27 cellular contexts compared by ENCODE assay signal in the genomic region with DNA sequence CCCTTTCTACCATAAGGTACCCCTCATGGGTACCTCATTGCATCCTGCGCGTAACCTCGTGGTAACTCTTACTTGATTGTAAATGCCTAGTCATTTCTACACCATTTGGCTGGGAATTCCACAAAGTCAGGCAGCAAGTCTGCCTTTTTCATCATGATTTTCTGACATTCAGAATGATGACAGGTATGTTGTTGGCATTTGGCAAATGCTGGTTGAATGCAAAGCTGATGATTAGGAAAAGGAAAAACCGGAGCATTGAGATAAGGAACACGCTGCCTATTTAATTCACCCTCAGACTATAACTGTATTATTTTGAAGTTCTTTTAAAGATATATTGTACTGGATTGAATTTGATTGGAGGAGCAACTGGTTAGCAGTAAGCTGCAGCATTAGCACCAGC.
DNase-seq lines count a peak whose midpoint lies in the region; TF ChIP-seq lines count a peak whose summit lies in the region.
"Had no signal": no experiment of that assay in that cellular context is flagged by ENCODE, and none has a peak within 500 bp of the region (broad histone marks: within the 10 kb centered on the region; RNA-seq: fewer than 3 reads in every experiment).

No MANE protein-coding gene starts in this region.

- H3K9me3 ChIP-seq in HEK293 (ENCODE audit: control insufficient read depth, insufficient read depth, low read depth, low read length), result no peaks in the 10 kb centered on the region
- H3K9me3 ChIP-seq: BE2C, colonic mucosa, prostate gland, sigmoid colon, tibial nerve had no signal

- no peaks in the 10 kb centered on the region; a peak in 1 of 3 replicates for H3K36me3 ChIP-seq in HEK293 (ENCODE audit: control insufficient read depth in 2 of 2, insufficient read depth in 1 of 2, low read length in 2 of 2)
- H3K36me3 ChIP-seq: BE2C, colonic mucosa, prostate gland, sigmoid colon, tibial nerve had no signal

- H3K4me1 ChIP-seq in HEK293 (ENCODE audit: control insufficient read depth, insufficient read depth, low read length), result peaks cover 12% of the 10 kb centered on the region
- H3K4me1 ChIP-seq: BE2C, colonic mucosa, prostate gland had no signal

- H3K4me1 Mint-ChIP-seq in glutamatergic neuron (ENCODE audit: low read depth, unreplicated experiment) (peaks cover 21% of the 10 kb centered on the region), neural crest cell (peaks cover 16% of the 10 kb centered on the region)
- H3K4me1 Mint-ChIP-seq: activated B cell treated with CpG ODN at 0.5 μM for 24 hours; activated naive CD8-positive, alpha-beta T cell treated with anti-CD3 and anti-CD28 coated beads for 36 hours; memory B cell; stimulated activated effector memory CD8-positive, alpha-beta T cell treated with anti-CD3 and anti-CD28 coated beads, Interleukin-12 subunit alpha, Interleukin-12 subunit beta, amount 100 ng/mL, for 72 hours had no signal

- no peak for TF ChIP-seq CTCF in HEK293 (tag by site-specific recombination; IDR thresholded peaks at IDR 0.05)
- TF ChIP-seq CTCF in VCaP (conservative IDR thresholded peaks at IDR 0.05), result no peak
- no peak for TF ChIP-seq CTCF in glutamatergic neuron (IDR thresholded peaks at IDR 0.05; ENCODE audit: partially characterized antibody, unreplicated experiment)
- TF ChIP-seq CTCF in neural crest cell (conservative IDR thresholded peaks at IDR 0.05), result no peak
- TF ChIP-seq CTCF in GM10248 (IDR thresholded peaks at IDR 0.05; ENCODE audit: control extremely low read depth, extremely low read depth, low read depth, missing control alignments), result no peak

- no peak overlapping the region for H3K4me3 ChIP-seq in HEK293 (ENCODE audit: low read depth, low read length)
- H3K4me3 ChIP-seq: colonic mucosa, prostate gland, sigmoid colon, tibial nerve had no signal

- H3K36me3 Mint-ChIP-seq in glutamatergic neuron (ENCODE audit: unreplicated experiment) (no peaks in the 10 kb centered on the region), neural crest cell (ENCODE audit: low read depth) (no peaks in the 10 kb centered on the region)
- H3K36me3 Mint-ChIP-seq: activated naive CD8-positive, alpha-beta T cell treated with anti-CD3 and anti-CD28 coated beads for 36 hours; CD8-positive, alpha-beta T cell; memory B cell; stimulated activated effector memory CD8-positive, alpha-beta T cell treated with anti-CD3 and anti-CD28 coated beads, Interleukin-12 subunit alpha, Interleukin-12 subunit beta, amount 100 ng/mL, for 72 hours had no signal

- peak overlapping the region; percentile 77 for H3K27ac Mint-ChIP-seq in glutamatergic neuron (ENCODE audit: unreplicated experiment)
- H3K27ac Mint-ChIP-seq in neural crest cell (ENCODE audit: unreplicated experiment), result peak overlapping the region; percentile 51
- H3K27ac Mint-ChIP-seq: activated B cell treated with CpG ODN at 0.5 μM for 24 hours; activated naive CD8-positive, alpha-beta T cell treated with anti-CD3 and anti-CD28 coated beads for 36 hours; activated T-cell treated with anti-CD3 and anti-CD28 coated beads, Interleukin-2, amount 50 U/mL, for 24 hours; CD8-positive, alpha-beta T cell; memory B cell; stimulated activated effector memory CD8-positive, alpha-beta T cell treated with anti-CD3 and anti-CD28 coated beads, Interleukin-12 subunit alpha, Interleukin-12 subunit beta, amount 100 ng/mL, for 72 hours had no signal

- DNase-seq in glutamatergic neuron, result no peak
- no peak for DNase-seq in neural crest cell (ENCODE audit: low read depth, low spot score)
- no peak for DNase-seq in activated effector memory CD4-positive, alpha-beta T cell treated with anti-CD3 and anti-CD28 coated beads, Interleukin-2, amount 50 U/mL, for 16 hours
- no peak for DNase-seq in GM10248 (ENCODE audit: extremely low spot score)
- DNase-seq in NCI-H2196 treated with DMSO at 0.1 percent for 48 hours (lab: John Stamatoyannopoulos, UW; ENCODE audit: unreplicated experiment), result no peak
- DNase-seq: activated B cell treated with CpG ODN at 0.5 μM for 24 hours; activated CD4-positive, alpha-beta T cell treated with anti-CD3 and anti-CD28 coated beads, Interleukin-2, amount 50 U/mL, for 1 hour; activated gamma-delta T cell; activated naive CD8-positive, alpha-beta T cell treated with anti-CD3 and anti-CD28 coated beads for 36 hours; activated T-cell treated with anti-CD3 and anti-CD28 coated beads, Interleukin-2, amount 50 U/mL, for 24 hours; aorta; BE2C; CD8-positive, alpha-beta T cell; colonic mucosa; Karpas-422; NCI-H1417 treated with DMSO at 0.1 percent for 48 hours; NCI-H446 treated with DMSO at 0.1 percent for 48 hours; nucleus accumbens; SIG-M5; sigmoid colon; T1000 had no signal

- H3K9me3 Mint-ChIP-seq in glutamatergic neuron (ENCODE audit: unreplicated experiment), result peaks cover 3% of the 10 kb centered on the region
- no peaks in the 10 kb centered on the region for H3K9me3 Mint-ChIP-seq in neural crest cell
- H3K9me3 Mint-ChIP-seq: activated B cell treated with CpG ODN at 0.5 μM for 24 hours, memory B cell had no signal

- H3K27ac ChIP-seq in HEK293 (ENCODE audit: extremely low read depth, low read depth, low read length) (peak overlapping the region; percentile 2; the same call in 1 of the 2 replicates), VCaP (peak overlapping the region; percentile 55)
- H3K27ac ChIP-seq: colonic mucosa, prostate gland, sigmoid colon, tibial nerve had no signal

- H3K4me3 Mint-ChIP-seq in glutamatergic neuron (ENCODE audit: unreplicated experiment), result no peak overlapping the region
- H3K4me3 Mint-ChIP-seq in neural crest cell, result no peak overlapping the region
- H3K4me3 Mint-ChIP-seq: activated B cell treated with CpG ODN at 0.5 μM for 24 hours; activated naive CD8-positive, alpha-beta T cell treated with anti-CD3 and anti-CD28 coated beads for 36 hours; activated T-cell treated with anti-CD3 and anti-CD28 coated beads, Interleukin-2, amount 50 U/mL, for 24 hours; CD8-positive, alpha-beta T cell; memory B cell; stimulated activated effector memory CD8-positive, alpha-beta T cell treated with anti-CD3 and anti-CD28 coated beads, Interleukin-12 subunit alpha, Interleukin-12 subunit beta, amount 100 ng/mL, for 72 hours had no signal

- POLR2A ChIA-PET in HEK293 (lab: Yijun Ruan, JAX) (no interaction called here), GM10248 (lab: Yijun Ruan, JAX) (no interaction called here)

- H3K27me3 Mint-ChIP-seq in glutamatergic neuron (ENCODE audit: unreplicated experiment) (no peaks in the 10 kb centered on the region), neural crest cell (ENCODE audit: low read depth) (no peaks in the 10 kb centered on the region)
- H3K27me3 Mint-ChIP-seq: activated B cell treated with CpG ODN at 0.5 μM for 24 hours; activated naive CD8-positive, alpha-beta T cell treated with anti-CD3 and anti-CD28 coated beads for 36 hours; activated T-cell treated with anti-CD3 and anti-CD28 coated beads, Interleukin-2, amount 50 U/mL, for 24 hours; memory B cell had no signal

- CTCF ChIA-PET in HEK293 (lab: Yijun Ruan, JAX) (no interaction called here), GM10248 (lab: Yijun Ruan, JAX) (interaction anchor here (1.1 to 2.1 kb wide), 3 partner anchors 9 to 14 kb away, joined by 3 to 5 read pairs (median 3); no protein-coding TSS in a partner anchor)

TF ChIP-seq in HEK293, 187 proteins besides CTCF, POLR2A, EP300 and RAD21:
- TF ChIP-seq ZNF114 (tag by site-specific recombination; IDR thresholded peaks at IDR 0.05) (no peak), ZFP41 (tag by site-specific recombination; IDR thresholded peaks at IDR 0.05; ENCODE audit: borderline replicate concordance) (no peak)
TF ChIP-seq in HEK293: peak in this region for 0.
